ENCODE assay signal across 8 cellular contexts in genomic region chr15:65529754-65530317, GRCh38. TPM values are rescaled to one million over a fixed set of nuclear protein-coding genes. Genes with fewer than 3 reads are reported as not detected.
DNase-seq lines count a peak whose midpoint lies in the region; ATAC-seq, FAIRE-seq and TF ChIP-seq lines count a peak whose summit lies in the region.

No MANE protein-coding gene starts in this region.

- peak overlapping the region; percentile 96 for H3K4me3 ChIP-seq in SJSA1
- peak overlapping the region; percentile 42 for H3K4me3 ChIP-seq in cardiac muscle cell
- peak overlapping the region; percentile 59 to 82 (median 80) for H3K4me3 ChIP-seq in skin epidermis

- ATAC-seq in GM21529 (IDR thresholded peaks at IDR 0.05; ENCODE audit: unreplicated experiment): peak; percentile 10
- ATAC-seq in GM18498 (IDR thresholded peaks at IDR 0.05; ENCODE audit: unreplicated experiment): no peak
- no peak for ATAC-seq in GM19395 (IDR thresholded peaks at IDR 0.05; ENCODE audit: unreplicated experiment)

- no peak for TF ChIP-seq CTCF in cardiac muscle cell (IDR thresholded peaks at IDR 0.05; ENCODE audit: low read depth, low read length)

- H3K9me3 ChIP-seq in SJSA1 (replicated peaks) (no peaks in the 10 kb centered on the region), cardiac muscle cell (ENCODE audit: low read depth) (no peaks in the 10 kb centered on the region)

- H3K27ac ChIP-seq in SJSA1: peak overlapping the region; percentile 30; the same call in 1 of the 2 replicates
- peak overlapping the region; percentile 73 for H3K27ac ChIP-seq in cardiac muscle cell
- H3K27ac ChIP-seq in skin epidermis: peak overlapping the region in 17 of 21 experiments; percentile 1 to 82 (median 72)

- no peaks in the 10 kb centered on the region for H3K27me3 ChIP-seq in SJSA1 (replicated peaks)
- H3K27me3 ChIP-seq in cardiac muscle cell: no peaks in the 10 kb centered on the region

- no peak for DNase-seq in SJSA1 (ENCODE audit: low read depth in 1 of 2, low spot score in 2 of 2)
- no peak for DNase-seq in cardiac muscle cell (ENCODE audit: low read depth in 1 of 2, low spot score in 1 of 2)
- no peak for DNase-seq in frontal cortex (ENCODE audit: low spot score in 2 of 2)
- DNase-seq in NCI-H82 treated with DMSO at 0.1 percent for 48 hours (lab: John Stamatoyannopoulos, UW; ENCODE audit: unreplicated experiment): no peak

- peaks cover 12% of the 10 kb centered on the region for H3K36me3 ChIP-seq in SJSA1
- H3K36me3 ChIP-seq in cardiac muscle cell: no peaks in the 10 kb centered on the region

- H3K4me1 ChIP-seq in SJSA1 (replicated peaks): peaks cover 34% of the 10 kb centered on the region
- peaks cover 5% of the 10 kb centered on the region for H3K4me1 ChIP-seq in cardiac muscle cell (ENCODE audit: low read depth)

- no peak for FAIRE-seq in frontal cortex (lab: Jason Lieb, UNC)

RNA-seq across cellular contexts. Expression of gene HACD3, which starts 0.4 kb away (rescaled TPM):
- 146 and 177 TPM in 2 replicates for total RNA-seq in SJSA1 (2014; rRNA removed; shearing (Covaris generic))
- total RNA-seq in cardiac muscle cell (67.8 and 81.3 TPM in 2 replicates), frontal cortex (128 TPM)
- 120 and 126 TPM in 2 replicates for polyA plus RNA-seq in cardiac muscle cell

RNA-seq across cellular contexts. Expression of gene DPP8, which starts 12.3 kb away (rescaled TPM):
- 40.4 and 53.2 TPM in 2 replicates for total RNA-seq in SJSA1 (2014; rRNA removed; shearing (Covaris generic))
- total RNA-seq in cardiac muscle cell (21.4 and 25.3 TPM in 2 replicates), frontal cortex (87.2 TPM)
- polyA plus RNA-seq in cardiac muscle cell: 23.2 and 29.9 TPM in 2 replicates

Comparison
In these comparisons a context has a peak if more than half of its experiments do, and no peak if none do; other contexts are left out.
1. H3K4me3 ChIP-seq: peak in every context shown above with its lines; median percentile 96 in SJSA1; 80 in skin epidermis; 42 in cardiac muscle cell.